In genomic region chr1:42927920-42928505, GRCh38 we compare ENCODE assay signal across 16 cellular contexts. TPM values are rescaled to one million over a fixed set of nuclear protein-coding genes. Genes with fewer than 3 reads are reported as not detected.
DNase-seq lines count a peak whose midpoint lies in the region; ATAC-seq and TF ChIP-seq lines count a peak whose summit lies in the region.
"Had no signal": no experiment of that assay in that cellular context is flagged by ENCODE, and none has a peak within 500 bp of the region (broad histone marks: within the 10 kb centered on the region; RNA-seq: fewer than 3 reads in every experiment).

No MANE protein-coding gene starts in this region.

- ATAC-seq in activated naive CD8-positive, alpha-beta T cell treated with anti-CD3 and anti-CD28 coated beads, Interleukin-2, amount 50 U/mL, for 24 hours: no peak
- ATAC-seq in GM19324 (IDR thresholded peaks at IDR 0.05; ENCODE audit: low FRiP score, unreplicated experiment): no peak

- peaks cover 62% of the 10 kb centered on the region for H3K4me1 Mint-ChIP-seq in activated T-cell treated with anti-CD3 and anti-CD28 coated beads, Interleukin-2, amount 50 U/mL, for 24 hours (ENCODE audit: low read depth)
- peaks cover 77% of the 10 kb centered on the region for H3K4me1 Mint-ChIP-seq in activated naive CD8-positive, alpha-beta T cell treated with anti-CD3 and anti-CD28 coated beads, Interleukin-2, amount 50 U/mL, for 24 hours
- peaks cover 53% of the 10 kb centered on the region for H3K4me1 Mint-ChIP-seq in osteocyte (ENCODE audit: unreplicated experiment)

- H3K36me3 ChIP-seq in HEK293 (ENCODE audit: control insufficient read depth in 2 of 2, insufficient read depth in 1 of 2, low read length in 2 of 2) (peaks cover 0 to 62% of the 10 kb centered on the region in 2 experiments; a peak in 2 of 3 replicates), MM.1S (replicated peaks; ENCODE audit: insufficient read depth, low read length) (0 out of 2 replicates have a peak, but pooled peaks cover 3% of the 10 kb centered on the region)

- no peaks in the 10 kb centered on the region for H4K20me1 ChIP-seq in MM.1S (ENCODE audit: insufficient read depth, low read length)

- POLR2A ChIA-PET in HEK293 (lab: Yijun Ruan, JAX): interaction anchor here (0.8 kb wide), 1 partner anchor 82 kb away, joined by 3 read pairs; the partner anchor contains the start of gene ZNF691

- DNase-seq in activated T-cell treated with anti-CD3 and anti-CD28 coated beads, Interleukin-2, amount 50 U/mL, for 24 hours: no peak
- no peak for DNase-seq in activated T-cell treated with anti-CD3 and anti-CD28 coated beads, Interleukin-2, amount 50 U/mL, for 1 hour
- DNase-seq in activated naive CD8-positive, alpha-beta T cell treated with anti-CD3 and anti-CD28 coated beads, Interleukin-2, amount 50 U/mL, for 24 hours: no peak
- no peak for DNase-seq in osteocyte (ENCODE audit: extremely low spot score, unreplicated experiment)
- DNase-seq in NCI-H748 (lab: John Stamatoyannopoulos, UW; ENCODE audit: unreplicated experiment): no peak
- DNase-seq in MM.1S: no peak
- DNase-seq: activated CD8-positive, alpha-beta memory T cell treated with anti-CD3 and anti-CD28 coated beads, Interleukin-2, amount 50 U/mL, for 4 hours; amniotic stem cell; left ventricle myocardium inferior; nucleus accumbens; SIG-M5 had no signal

- H3K9me2 ChIP-seq in MM.1S (replicated peaks; ENCODE audit: insufficient read depth, low read length): no peaks in the 10 kb centered on the region

- TF ChIP-seq CTCF in HEK293 (tag by site-specific recombination; IDR thresholded peaks at IDR 0.05) (no peak), osteocyte (IDR thresholded peaks at IDR 0.05) (no peak), MM.1S (IDR thresholded peaks at IDR 0.05; ENCODE audit: low read length) (no peak)

- H3F3A ChIP-seq in MM.1S (ENCODE audit: insufficient read depth, low read length): peaks cover 15% of the 10 kb centered on the region

- H3K4me2 ChIP-seq in MM.1S (ENCODE audit: low read depth, low read length): no peak overlapping the region
- H3K4me2 ChIP-seq: hepatocyte had no signal

- peaks cover 11% of the 10 kb centered on the region for H3K79me2 ChIP-seq in MM.1S (ENCODE audit: low read length)

- no peak overlapping the region for H3K9ac ChIP-seq in MM.1S (ENCODE audit: low read length)

- no peaks in the 10 kb centered on the region for H3K27me3 Mint-ChIP-seq in activated T-cell treated with anti-CD3 and anti-CD28 coated beads, Interleukin-2, amount 50 U/mL, for 24 hours
- no peaks in the 10 kb centered on the region for H3K27me3 Mint-ChIP-seq in activated naive CD8-positive, alpha-beta T cell treated with anti-CD3 and anti-CD28 coated beads, Interleukin-2, amount 50 U/mL, for 24 hours
- H3K27me3 Mint-ChIP-seq in osteocyte (ENCODE audit: unreplicated experiment): no peaks in the 10 kb centered on the region

- H3K36me3 Mint-ChIP-seq in activated T-cell treated with anti-CD3 and anti-CD28 coated beads, Interleukin-2, amount 50 U/mL, for 24 hours (ENCODE audit: low read depth): peaks cover 88% of the 10 kb centered on the region
- peaks cover 52% of the 10 kb centered on the region for H3K36me3 Mint-ChIP-seq in activated naive CD8-positive, alpha-beta T cell treated with anti-CD3 and anti-CD28 coated beads, Interleukin-2, amount 50 U/mL, for 24 hours (ENCODE audit: low read depth)
- H3K36me3 Mint-ChIP-seq in osteocyte (ENCODE audit: unreplicated experiment): peaks cover 43% of the 10 kb centered on the region

- H3K4me1 ChIP-seq in HEK293 (ENCODE audit: control insufficient read depth, insufficient read depth, low read length) (peaks cover 5% of the 10 kb centered on the region; the same call in 1 of the 2 replicates), MM.1S (ENCODE audit: low read length) (peaks cover 22% of the 10 kb centered on the region)

- no peak overlapping the region for H3K27ac ChIP-seq in HEK293 (ENCODE audit: extremely low read depth, low read depth, low read length)
- H3K27ac ChIP-seq in MM.1S (ENCODE audit: low read length): no peak overlapping the region
- H3K27ac ChIP-seq: coronary artery, esophagus muscularis mucosa, hepatocyte, left ventricle myocardium inferior had no signal

- H2AFZ ChIP-seq in MM.1S (ENCODE audit: low read length): no peak overlapping the region
- H2AFZ ChIP-seq: hepatocyte had no signal

- no peaks in the 10 kb centered on the region for H3K27me3 ChIP-seq in MM.1S (replicated peaks; ENCODE audit: insufficient read depth, low read length)
- H3K27me3 ChIP-seq: esophagus muscularis mucosa, hepatocyte had no signal

- H3K27ac Mint-ChIP-seq in activated T-cell treated with anti-CD3 and anti-CD28 coated beads, Interleukin-2, amount 50 U/mL, for 24 hours: peak overlapping the region; percentile 66
- H3K27ac Mint-ChIP-seq in activated naive CD8-positive, alpha-beta T cell treated with anti-CD3 and anti-CD28 coated beads, Interleukin-2, amount 50 U/mL, for 24 hours: peak overlapping the region; percentile 79
- H3K27ac Mint-ChIP-seq in osteocyte (ENCODE audit: unreplicated experiment): peak overlapping the region; percentile 43

- H3K4me3 ChIP-seq in HEK293 (ENCODE audit: low read depth, low read length) (no peak overlapping the region), MM.1S (ENCODE audit: low read length) (no peak overlapping the region)
- H3K4me3 ChIP-seq: coronary artery, esophagus muscularis mucosa, hepatocyte, left ventricle myocardium inferior had no signal

- H3K9me3 Mint-ChIP-seq in activated T-cell treated with anti-CD3 and anti-CD28 coated beads, Interleukin-2, amount 50 U/mL, for 24 hours: no peaks in the 10 kb centered on the region
- H3K9me3 Mint-ChIP-seq in activated naive CD8-positive, alpha-beta T cell treated with anti-CD3 and anti-CD28 coated beads, Interleukin-2, amount 50 U/mL, for 24 hours: no peaks in the 10 kb centered on the region
- no peaks in the 10 kb centered on the region for H3K9me3 Mint-ChIP-seq in osteocyte (ENCODE audit: unreplicated experiment)

- CTCF ChIA-PET in HEK293 (lab: Yijun Ruan, JAX): interaction anchor here (0.8 to 1.6 kb wide), 2 partner anchors 15 to 146 kb away, joined by 4 to 13 read pairs; no protein-coding TSS in a partner anchor

- no peak overlapping the region for H3K4me3 Mint-ChIP-seq in activated T-cell treated with anti-CD3 and anti-CD28 coated beads, Interleukin-2, amount 50 U/mL, for 24 hours
- H3K4me3 Mint-ChIP-seq in activated naive CD8-positive, alpha-beta T cell treated with anti-CD3 and anti-CD28 coated beads, Interleukin-2, amount 50 U/mL, for 24 hours: no peak overlapping the region
- H3K4me3 Mint-ChIP-seq in osteocyte (ENCODE audit: unreplicated experiment): no peak overlapping the region

- H3K9me3 ChIP-seq in HEK293 (ENCODE audit: control insufficient read depth, insufficient read depth, low read depth, low read length) (no peaks in the 10 kb centered on the region), MM.1S (replicated peaks; ENCODE audit: insufficient read depth, low read length) (no peaks in the 10 kb centered on the region)
- H3K9me3 ChIP-seq: esophagus muscularis mucosa, left ventricle myocardium inferior had no signal

TF ChIP-seq in HEK293, 187 proteins besides CTCF, POLR2A, EP300 and RAD21:
- peak; percentile 51; the same call in 1 of the 2 replicates for TF ChIP-seq ZNF600 (tag by site-specific recombination; IDR thresholded peaks at IDR 0.05)
- no peak for TF ChIP-seq MEIS1 (CRISPR knock-in tag; IDR thresholded peaks at IDR 0.05; ENCODE audit: borderline replicate concordance)

RNA-seq across cellular contexts. Expression of gene SLC2A1, which starts 30.7 kb away (rescaled TPM):
- 200 and 236 TPM in 2 replicates for total RNA-seq in osteocyte
